10 cellular contexts compared by ENCODE assay signal in the genomic region with DNA sequence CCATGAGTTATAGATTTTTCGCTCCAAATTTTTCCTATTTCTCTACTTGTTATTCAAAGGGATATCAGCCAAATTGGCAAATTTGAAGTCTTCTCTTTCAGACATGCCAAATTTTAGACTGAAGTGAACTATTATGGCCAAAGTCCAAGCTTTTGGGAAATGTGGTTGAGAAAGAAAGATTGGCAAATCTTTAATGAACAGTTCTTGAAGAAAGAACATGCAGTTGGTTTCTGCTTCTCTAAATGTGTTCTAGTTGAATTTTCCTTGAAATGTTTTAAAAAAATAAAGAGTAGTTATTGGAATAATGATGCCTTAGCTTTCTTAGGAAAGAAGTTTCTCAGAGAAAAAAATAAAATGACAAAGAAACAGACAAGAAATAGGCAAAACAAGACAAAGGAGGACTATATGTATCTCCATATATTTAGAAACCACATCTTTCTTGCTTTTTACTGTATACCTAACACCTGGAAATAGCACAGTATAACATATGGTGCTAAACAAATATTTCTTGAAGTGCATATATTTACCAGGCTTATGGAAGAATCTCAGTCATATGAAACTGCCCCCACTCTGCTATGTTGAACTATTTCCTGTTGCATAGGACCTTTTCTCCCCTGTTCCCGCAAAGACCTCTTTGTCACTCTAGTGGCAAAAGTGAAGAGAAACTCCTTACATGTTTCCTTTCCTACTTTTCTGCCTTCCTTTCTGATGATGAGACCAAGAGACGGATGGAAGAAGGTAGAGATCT.
A peak's percentile ranks its signal among the peaks of the same experiment; 100 is the strongest.
DNase-seq lines count a peak whose midpoint lies in the region; ATAC-seq and TF ChIP-seq lines count a peak whose summit lies in the region.
"Had no signal": no experiment of that assay in that cellular context is flagged by ENCODE, and none has a peak within 500 bp of the region (broad histone marks: within the 10 kb centered on the region; RNA-seq: fewer than 3 reads in every experiment).

No MANE protein-coding gene starts in this region.

- H3K79me2 ChIP-seq in MM.1S (ENCODE audit: low read length): no peaks in the 10 kb centered on the region

- no peak overlapping the region for H3K27ac Mint-ChIP-seq in activated CD4-positive, alpha-beta T cell treated with anti-CD3 and anti-CD28 coated beads, Interleukin-2, amount 10 ng/mL, durations not matched to agents 7 days and 5 days
- no peak overlapping the region for H3K27ac Mint-ChIP-seq in glutamatergic neuron (ENCODE audit: unreplicated experiment)

- H3K27ac ChIP-seq in MM.1S (ENCODE audit: low read length): peak overlapping the region; percentile 13; the same call in 1 of the 2 replicates

- H3F3A ChIP-seq in MM.1S (ENCODE audit: insufficient read depth, low read length): peaks cover 2% of the 10 kb centered on the region; the same call in 1 of the 2 replicates

- H3K4me3 ChIP-seq in MM.1S (ENCODE audit: low read length): no peak overlapping the region
- H3K4me3 ChIP-seq: psoas muscle had no signal

- H3K4me2 ChIP-seq in MM.1S (ENCODE audit: low read depth, low read length): peak overlapping the region; percentile 17; the same call in 1 of the 2 replicates

- H3K9me3 ChIP-seq in MM.1S (replicated peaks; ENCODE audit: insufficient read depth, low read length): no peaks in the 10 kb centered on the region
- H3K9me3 ChIP-seq: BE2C, psoas muscle had no signal

- no peaks in the 10 kb centered on the region for H3K36me3 ChIP-seq in MM.1S (replicated peaks; ENCODE audit: insufficient read depth, low read length)
- H3K36me3 ChIP-seq: BE2C had no signal

- no peak overlapping the region for H3K9ac ChIP-seq in MM.1S (ENCODE audit: low read length)

- H3K4me3 Mint-ChIP-seq in activated CD4-positive, alpha-beta T cell treated with anti-CD3 and anti-CD28 coated beads, Interleukin-2, amount 10 ng/mL, durations not matched to agents 7 days and 5 days: no peak overlapping the region
- H3K4me3 Mint-ChIP-seq in glutamatergic neuron (ENCODE audit: unreplicated experiment): no peak overlapping the region

- no peaks in the 10 kb centered on the region for H3K4me1 Mint-ChIP-seq in activated CD4-positive, alpha-beta T cell treated with anti-CD3 and anti-CD28 coated beads, Interleukin-2, amount 10 ng/mL, durations not matched to agents 7 days and 5 days
- H3K4me1 Mint-ChIP-seq in glutamatergic neuron (ENCODE audit: low read depth, unreplicated experiment): peaks cover 3% of the 10 kb centered on the region

- no peaks in the 10 kb centered on the region for H4K20me1 ChIP-seq in MM.1S (ENCODE audit: insufficient read depth, low read length)

- H3K9me3 Mint-ChIP-seq in activated CD4-positive, alpha-beta T cell treated with anti-CD3 and anti-CD28 coated beads, Interleukin-2, amount 10 ng/mL, durations not matched to agents 7 days and 5 days: no peaks in the 10 kb centered on the region
- H3K9me3 Mint-ChIP-seq in glutamatergic neuron (ENCODE audit: unreplicated experiment): no peaks in the 10 kb centered on the region

- TF ChIP-seq CTCF in MM.1S (IDR thresholded peaks at IDR 0.05; ENCODE audit: low read length) (no peak), glutamatergic neuron (IDR thresholded peaks at IDR 0.05; ENCODE audit: partially characterized antibody, unreplicated experiment) (no peak)

- H3K9me2 ChIP-seq in MM.1S (replicated peaks; ENCODE audit: insufficient read depth, low read length): no peaks in the 10 kb centered on the region

- peak; percentile 51 to 62 for DNase-seq in AML-193 (lab: John Stamatoyannopoulos, UW)
- no peak for DNase-seq in MM.1S
- DNase-seq in left lobe of liver (ENCODE audit: low spot score): no peak
- no peak for DNase-seq in NCI-H2029 (lab: John Stamatoyannopoulos, UW)
- no peak for DNase-seq in activated CD4-positive, alpha-beta T cell treated with anti-CD3 and anti-CD28 coated beads, Interleukin-2, amount 10 ng/mL, durations not matched to agents 7 days and 5 days
- no peak for DNase-seq in glutamatergic neuron
- no peak for DNase-seq in inferior parietal cortex (ENCODE audit: extremely low spot score)
- DNase-seq: BE2C had no signal

- H3K27me3 ChIP-seq in MM.1S (replicated peaks; ENCODE audit: insufficient read depth, low read length): no peaks in the 10 kb centered on the region
- H3K27me3 ChIP-seq: BE2C had no signal

- H3K36me3 Mint-ChIP-seq in activated CD4-positive, alpha-beta T cell treated with anti-CD3 and anti-CD28 coated beads, Interleukin-2, amount 10 ng/mL, durations not matched to agents 7 days and 5 days (ENCODE audit: low read depth): no peaks in the 10 kb centered on the region
- H3K36me3 Mint-ChIP-seq in glutamatergic neuron (ENCODE audit: unreplicated experiment): no peaks in the 10 kb centered on the region

- H3K4me1 ChIP-seq in MM.1S (ENCODE audit: low read length): peaks cover 19% of the 10 kb centered on the region

- CTCF ChIA-PET in activated CD4-positive, alpha-beta T cell treated with anti-CD3 and anti-CD28 coated beads, Interleukin-2, amount 10 ng/mL, durations not matched to agents 7 days and 5 days (lab: Charles Lee): no interaction called here

- ATAC-seq in GM21447 (IDR thresholded peaks at IDR 0.05; ENCODE audit: unreplicated experiment): peak; percentile 52
- peak; percentile 30 for ATAC-seq in left lobe of liver

- no peaks in the 10 kb centered on the region for H3K27me3 Mint-ChIP-seq in activated CD4-positive, alpha-beta T cell treated with anti-CD3 and anti-CD28 coated beads, Interleukin-2, amount 10 ng/mL, durations not matched to agents 7 days and 5 days
- H3K27me3 Mint-ChIP-seq in glutamatergic neuron (ENCODE audit: unreplicated experiment): no peaks in the 10 kb centered on the region

- POLR2A ChIA-PET in activated CD4-positive, alpha-beta T cell treated with anti-CD3 and anti-CD28 coated beads, Interleukin-2, amount 10 ng/mL, durations not matched to agents 7 days and 5 days (lab: Charles Lee): no interaction called here

- no peak overlapping the region for H2AFZ ChIP-seq in MM.1S (ENCODE audit: low read length)

Comparison
In these comparisons a context has a peak if more than half of its experiments do, and no peak if none do; other contexts are left out.
1. DNase-seq: peak in AML-193 (2 of 2); none in MM.1S (single experiment), left lobe of liver (single experiment), NCI-H2029 (single experiment), activated CD4-positive, alpha-beta T cell treated with anti-CD3 and anti-CD28 coated beads, Interleukin-2, amount 10 ng/mL, durations not matched to agents 7 days and 5 days (single experiment), glutamatergic neuron (single experiment) and inferior parietal cortex (single experiment).